Comparison of ENCODE assay signal across 8 cellular contexts in genomic region chr12:27969011-27969900, GRCh38. TPM values are rescaled to one million over a fixed set of nuclear protein-coding genes. Genes with fewer than 3 reads are reported as not detected.
DNase-seq lines count a peak whose midpoint lies in the region; ATAC-seq and TF ChIP-seq lines count a peak whose summit lies in the region.

No MANE protein-coding gene starts in this region.

- H3K9ac ChIP-seq in endocrine pancreas (ENCODE audit: control insufficient read depth, insufficient read depth, low read length) (no peak overlapping the region), mucosa of rectum (ENCODE audit: low read depth in 1 of 2, low read length in 2 of 2) (peak overlapping the region in 1 of 2 donors; percentile 37)

- peak overlapping the region; percentile 10 for H3K27ac Mint-ChIP-seq in activated CD4-positive, alpha-beta T cell treated with anti-CD3 and anti-CD28 coated beads, Interleukin-2, amount 10 ng/mL, durations not matched to agents 24 days and 14 days

- TF ChIP-seq CTCF in RWPE2 (IDR thresholded peaks at IDR 0.05; ENCODE audit: poor library complexity, severe bottlenecking) (no peak), vagina (IDR thresholded peaks at IDR 0.05) (no peak)

- no peaks in the 10 kb centered on the region for H3K9me3 ChIP-seq in RWPE2 (ENCODE audit: severe bottlenecking)
- no peaks in the 10 kb centered on the region for H3K9me3 ChIP-seq in endocrine pancreas (ENCODE audit: control insufficient read depth, low read length)
- no peaks in the 10 kb centered on the region for H3K9me3 ChIP-seq in mucosa of rectum (ENCODE audit: control insufficient read depth in 2 of 2, low read length in 2 of 2)
- H3K9me3 ChIP-seq in vagina: no peaks in the 10 kb centered on the region

- H3K4me3 Mint-ChIP-seq in activated CD4-positive, alpha-beta T cell treated with anti-CD3 and anti-CD28 coated beads, Interleukin-2, amount 10 ng/mL, durations not matched to agents 24 days and 14 days: peak overlapping the region; percentile 82

- intact Hi-C loops in activated CD4-positive, alpha-beta T cell treated with anti-CD3 and anti-CD28 coated beads, Interleukin-2, amount 10 ng/mL, durations not matched to agents 24 days and 14 days (cut with micrococcal nuclease): no loop called here
- intact Hi-C loops in vagina (cut with DNase I): no loop called here

- H3K4me3 ChIP-seq in RWPE2 (ENCODE audit: severe bottlenecking) (peak overlapping the region; percentile 58), endocrine pancreas (ENCODE audit: control insufficient read depth, insufficient read depth, low read length) (peak overlapping the region; percentile 51), mucosa of rectum (ENCODE audit: low read length in 2 of 2) (peak overlapping the region; percentile 58 to 70), vagina (peak overlapping the region; percentile 58 to 64)

- no peaks in the 10 kb centered on the region for H3K27me3 ChIP-seq in RWPE2 (ENCODE audit: insufficient read depth, poor library complexity, severe bottlenecking)
- peaks cover 7% of the 10 kb centered on the region for H3K27me3 ChIP-seq in endocrine pancreas (ENCODE audit: control insufficient read depth, insufficient read depth, low read length)
- H3K27me3 ChIP-seq in mucosa of rectum (ENCODE audit: control insufficient read depth in 2 of 2, insufficient read depth in 2 of 2, low read length in 2 of 2): peaks cover 49 to 63% of the 10 kb centered on the region in 2 donors
- no peaks in the 10 kb centered on the region for H3K27me3 ChIP-seq in vagina

- peaks cover 82% of the 10 kb centered on the region for H3K27me3 Mint-ChIP-seq in activated CD4-positive, alpha-beta T cell treated with anti-CD3 and anti-CD28 coated beads, Interleukin-2, amount 10 ng/mL, durations not matched to agents 24 days and 14 days

- no peak for DNase-seq in activated CD4-positive, alpha-beta T cell treated with anti-CD3 and anti-CD28 coated beads, Interleukin-2, amount 10 ng/mL, durations not matched to agents 24 days and 14 days
- no peak for DNase-seq in activated CD4-positive, alpha-beta T cell treated with anti-CD3 and anti-CD28 coated beads for 1 hour
- DNase-seq in RWPE2 (ENCODE audit: low spot score) (no peak), vagina (ENCODE audit: extremely low spot score in 2 of 2) (no peak), mucosa of gallbladder (ENCODE audit: low spot score) (no peak)

- H3K36me3 ChIP-seq in RWPE2 (ENCODE audit: low read depth) (peaks cover 47% of the 10 kb centered on the region), endocrine pancreas (ENCODE audit: control insufficient read depth, insufficient read depth, low read length) (no peaks in the 10 kb centered on the region), mucosa of rectum (ENCODE audit: control insufficient read depth in 2 of 2, insufficient read depth in 2 of 2, low read length in 2 of 2) (no peaks in the 10 kb centered on the region), vagina (no peaks in the 10 kb centered on the region)

- H3K4me1 ChIP-seq in RWPE2 (ENCODE audit: insufficient read depth, poor library complexity, severe bottlenecking) (peaks cover 38% of the 10 kb centered on the region), endocrine pancreas (ENCODE audit: control insufficient read depth, insufficient read depth, low read length) (no peaks in the 10 kb centered on the region), mucosa of rectum (ENCODE audit: control insufficient read depth in 2 of 2, insufficient read depth in 2 of 2, low read length in 2 of 2) (peaks cover 6 to 17% of the 10 kb centered on the region in 2 donors), vagina (peaks cover 44% of the 10 kb centered on the region)

- no peaks in the 10 kb centered on the region for H3K9me3 Mint-ChIP-seq in activated CD4-positive, alpha-beta T cell treated with anti-CD3 and anti-CD28 coated beads, Interleukin-2, amount 10 ng/mL, durations not matched to agents 24 days and 14 days

- peak overlapping the region; percentile 96 for H3K27ac ChIP-seq in RWPE2 (ENCODE audit: poor library complexity, severe bottlenecking)
- peak overlapping the region in 1 of 2 donors; percentile 50 for H3K27ac ChIP-seq in mucosa of rectum (ENCODE audit: low read depth in 2 of 2, low read length in 2 of 2)
- peak overlapping the region; percentile 91 for H3K27ac ChIP-seq in vagina

- peaks cover 15% of the 10 kb centered on the region for H3K4me1 Mint-ChIP-seq in activated CD4-positive, alpha-beta T cell treated with anti-CD3 and anti-CD28 coated beads, Interleukin-2, amount 10 ng/mL, durations not matched to agents 24 days and 14 days

- no peaks in the 10 kb centered on the region for H3K36me3 Mint-ChIP-seq in activated CD4-positive, alpha-beta T cell treated with anti-CD3 and anti-CD28 coated beads, Interleukin-2, amount 10 ng/mL, durations not matched to agents 24 days and 14 days (ENCODE audit: low read depth)

- no peak for TF ChIP-seq POLR2A in vagina (IDR thresholded peaks at IDR 0.05)

- ATAC-seq in RWPE2 (ENCODE audit: low read depth): no peak
- ATAC-seq in HG03039 (IDR thresholded peaks at IDR 0.05; ENCODE audit: unreplicated experiment): no peak

RNA-seq across cellular contexts. Expression of gene PTHLH, which starts 3.3 kb away (rescaled TPM):
- not detected in 2 replicates for total RNA-seq in activated CD4-positive, alpha-beta T cell treated with anti-CD3 and anti-CD28 coated beads, Interleukin-2, amount 10 ng/mL, durations not matched to agents 24 days and 14 days
- total RNA-seq in vagina (7.9 TPM), mucosa of gallbladder (103 TPM)

Comparison
In these comparisons a context has a peak if more than half of its experiments do, and no peak if none do; other contexts are left out.
1. RNA of gene PTHLH, which starts 3.3 kb away (total RNA-seq): 103 TPM in mucosa of gallbladder (single experiment); 7.9 TPM in vagina (single experiment) and not detected in activated CD4-positive, alpha-beta T cell treated with anti-CD3 and anti-CD28 coated beads, Interleukin-2, amount 10 ng/mL, durations not matched to agents 24 days and 14 days; every median in the first group is over 10 times any median in the second.
2. Peak in every context shown above with its lines, with median percentiles within 50 percentile points of each other: H3K4me3 ChIP-seq.